ENCODE assay signal across 1 cellular context in genomic region chr5:109703827-109704226, GRCh38.
TF ChIP-seq lines count a peak whose summit lies in the region.

No MANE protein-coding gene starts in this region.

TF ChIP-seq in K562, 482 proteins besides CTCF, POLR2A, EP300 and RAD21 (continued from another document and continues in another):
- no peak for TF ChIP-seq ZNF407 (IDR thresholded peaks at IDR 0.05; ENCODE audit: low read depth)
- TF ChIP-seq ZNF431 (CRISPR knock-in tag; IDR thresholded peaks at IDR 0.05) = no peak
- no peak for TF ChIP-seq MGA (IDR thresholded peaks at IDR 0.05)
- TF ChIP-seq HMGXB4 (CRISPR knock-in tag; IDR thresholded peaks at IDR 0.05) = no peak
- peak; percentile 92 for TF ChIP-seq CTBP1 (IDR thresholded peaks at IDR 0.05; ENCODE audit: borderline replicate concordance)
- TF ChIP-seq THRB (CRISPR knock-in tag; conservative IDR thresholded peaks at IDR 0.05) = no peak
- peak; percentile 79 for TF ChIP-seq FOXM1 (IDR thresholded peaks at IDR 0.05; ENCODE audit: low read depth)
- no peak for TF ChIP-seq FOXM1 (CRISPR knock-in tag; IDR thresholded peaks at IDR 0.05; ENCODE audit: low read depth)
- TF ChIP-seq ZC3H8 (IDR thresholded peaks at IDR 0.05) = no peak
- TF ChIP-seq TRIM24 (IDR thresholded peaks at IDR 0.05) = peak; percentile 78 to 84
- TF ChIP-seq SIN3A (IDR thresholded peaks at IDR 0.05; ENCODE audit: borderline replicate concordance in 2 of 2, control insufficient read depth in 1 of 2, low read depth in 2 of 2, low read length in 2 of 2) = no peak
- peak; percentile 30; the same call in 1 of the 2 replicates for TF ChIP-seq RNF2 (IDR thresholded peaks at IDR 0.05)
- no peak for TF ChIP-seq SRSF1 (IDR thresholded peaks at IDR 0.05; ENCODE audit: low read depth, low read length)
- no peak for TF ChIP-seq ZNF23 (CRISPR knock-in tag; IDR thresholded peaks at IDR 0.05)
- TF ChIP-seq SP2 (IDR thresholded peaks at IDR 0.05; ENCODE audit: extremely low read depth, low read depth, low read length, poor library complexity, severe bottlenecking) = no peak
- no peak for TF ChIP-seq SIRT6 (IDR thresholded peaks at IDR 0.05; ENCODE audit: low read depth, low read length)
- no peak for TF ChIP-seq ATF2 (CRISPR knock-in tag; IDR thresholded peaks at IDR 0.05)
- TF ChIP-seq HDAC6 (IDR thresholded peaks at IDR 0.05; ENCODE audit: low read depth, low read length) = no peak
- TF ChIP-seq ZKSCAN1 (IDR thresholded peaks at IDR 0.05; ENCODE audit: low read depth, low read length) = peak; percentile 55; the same call in 1 of the 2 replicates
- no peak for TF ChIP-seq ZNF551 (CRISPR knock-in tag; IDR thresholded peaks at IDR 0.05)
- no peak for TF ChIP-seq IRF9 (tag; IDR thresholded peaks at IDR 0.05)
- peak; percentile 35 to 45; a peak in 1 of 4 replicates for TF ChIP-seq MNT (conservative IDR thresholded peaks at IDR 0.05)
- no peak for TF ChIP-seq ZNF124 (CRISPR knock-in tag; IDR thresholded peaks at IDR 0.05)
